Comparison of ENCODE assay signal across 1 cellular context in genomic region chr17:12982224-12982623, GRCh38.
TF ChIP-seq lines count a peak whose summit lies in the region.

No MANE protein-coding gene starts in this region.

TF ChIP-seq in GM12878, 131 proteins besides CTCF, POLR2A, EP300 and RAD21 (continued from another document):
- TF ChIP-seq PKNOX1 (IDR thresholded peaks at IDR 0.05) (peak; percentile 54), RUNX3 (IDR thresholded peaks at IDR 0.05; ENCODE audit: low read length) (peak; percentile 52), SPI1 (IDR thresholded peaks at IDR 0.05; ENCODE audit: borderline replicate concordance, insufficient read depth, low read depth, low read length) (peak; percentile 11; the same call in 1 of the 2 replicates), SMC3 (IDR thresholded peaks at IDR 0.05; ENCODE audit: borderline replicate concordance, low read length) (no peak), GABPA (IDR thresholded peaks at IDR 0.05; ENCODE audit: low read depth) (0 out of 2 replicates have a peak, but pooled peaks have one; percentile 33), ATF7 (IDR thresholded peaks at IDR 0.05; ENCODE audit: low read depth) (peak; percentile 43; the same call in 1 of the 2 replicates), BMI1 (IDR thresholded peaks at IDR 0.05; ENCODE audit: borderline replicate concordance) (no peak), ZNF384 (IDR thresholded peaks at IDR 0.05; ENCODE audit: borderline replicate concordance, low read depth, low read length) (peak; percentile 88)
